Comparison of ENCODE assay signal across 16 cellular contexts in genomic region chr3:172184106-172184822, GRCh38.
"Had no signal": no experiment of that assay in that cellular context is flagged by ENCODE, and none has a peak within 500 bp of the region (broad histone marks: within the 10 kb centered on the region; RNA-seq: fewer than 3 reads in every experiment).

No MANE protein-coding gene starts in this region.

- H3K9me3 ChIP-seq: testis had no signal

- H3K4me3 ChIP-seq: cardiac muscle cell, testis had no signal

- H3K36me3 ChIP-seq: cardiac muscle cell had no signal

- DNase-seq: activated CD4-positive, alpha-beta T cell treated with anti-CD3 and anti-CD28 coated beads for 1 hour; activated CD4-positive, alpha-beta T cell treated with anti-CD3 and anti-CD28 coated beads, Interleukin-2, amount 50 U/mL, for 4 hours; activated CD8-positive, alpha-beta memory T cell treated with anti-CD3 and anti-CD28 coated beads, Interleukin-2, amount 10 ng/mL, durations not matched to agents 7 days and 5 days; activated naive CD4-positive, alpha-beta T cell treated with anti-CD3 and anti-CD28 coated beads, Interleukin-2, amount 50 U/mL, for 16 hours; amniotic stem cell; foreskin fibroblast; left cardiac atrium; naive thymus-derived CD8-positive, alpha-beta T cell; nucleus accumbens; stimulated activated CD4-positive, alpha-beta T cell treated with anti-CD3 and anti-CD28 coated beads, Interleukin-2, amount 100 ng/mL, for 24 hours; SW 1271; T-helper 2 cell; testis had no signal

- H3K27ac ChIP-seq: cardiac muscle cell, epithelial cell of prostate, testis, VCaP had no signal

- H3K27me3 ChIP-seq: cardiac muscle cell, testis had no signal

- ATAC-seq: activated CD8-positive, alpha-beta memory T cell treated with anti-CD3 and anti-CD28 coated beads, Interleukin-2, amount 10 ng/mL, durations not matched to agents 7 days and 5 days; left cardiac atrium; naive thymus-derived CD8-positive, alpha-beta T cell had no signal
